ENCODE assay signal across 8 cellular contexts in genomic region chr10:86521620-86522384, GRCh38. TPM values are rescaled to one million over a fixed set of nuclear protein-coding genes. Genes with fewer than 3 reads are reported as not detected.
DNase-seq lines count a peak whose midpoint lies in the region; ATAC-seq and TF ChIP-seq lines count a peak whose summit lies in the region.

Gene WAPL (minus strand): TSS chr10:86521792. CDS start chr10:86518069, 3,723 bp downstream.

- H3K27me3 Mint-ChIP-seq in activated CD4-positive, alpha-beta T cell treated with anti-CD3 and anti-CD28 coated beads, Interleukin-2, amount 10 ng/mL, durations not matched to agents 24 days and 14 days: no peaks in the 10 kb centered on the region

- peaks cover 45% of the 10 kb centered on the region for H4K20me1 ChIP-seq in BLaER1

- H3K4me3 ChIP-seq in BLaER1: peak within 1 kb of the TSS; percentile 94
- peak within 1 kb of the TSS; percentile 98 for H3K4me3 ChIP-seq in colonic mucosa

- peak within 1 kb of the TSS; percentile 97 for H3K4me3 Mint-ChIP-seq in activated CD4-positive, alpha-beta T cell treated with anti-CD3 and anti-CD28 coated beads, Interleukin-2, amount 10 ng/mL, durations not matched to agents 24 days and 14 days

- peak within 1 kb of the TSS; percentile 98 for H3K9ac ChIP-seq in BLaER1
- H3K9ac ChIP-seq in colonic mucosa (ENCODE audit: low read depth in 2 of 2, low read length in 2 of 2): peak within 1 kb of the TSS; percentile 89 to 97

- H3K9me3 ChIP-seq in BLaER1 (no peaks in the 10 kb centered on the region), colonic mucosa (no peaks in the 10 kb centered on the region)

- H3K36me3 ChIP-seq in BLaER1 (peaks cover 17% of the 10 kb centered on the region), colonic mucosa (no peaks in the 10 kb centered on the region)

- peak; percentile 79 for DNase-seq in NCI-H526 treated with DMSO at 0.1 percent for 48 hours (lab: John Stamatoyannopoulos, UW)
- DNase-seq in activated CD4-positive, alpha-beta T cell treated with anti-CD3 and anti-CD28 coated beads, Interleukin-2, amount 10 ng/mL, durations not matched to agents 24 days and 14 days: peak; percentile 99
- peak; percentile 94 for DNase-seq in colonic mucosa
- peak; percentile 84 to 91 (median 88) for DNase-seq in stimulated activated CD4-positive, alpha-beta T cell treated with anti-CD3 and anti-CD28 coated beads, Interleukin-1b, Interleukin-23, amount 100 ng/mL, for 24 hours (ENCODE audit: low read depth in 4 of 4, low spot score in 1 of 4)

- H3K27ac Mint-ChIP-seq in activated CD4-positive, alpha-beta T cell treated with anti-CD3 and anti-CD28 coated beads, Interleukin-2, amount 10 ng/mL, durations not matched to agents 24 days and 14 days: peak within 1 kb of the TSS; percentile 93

- peaks cover 41% of the 10 kb centered on the region for H3K4me1 Mint-ChIP-seq in activated CD4-positive, alpha-beta T cell treated with anti-CD3 and anti-CD28 coated beads, Interleukin-2, amount 10 ng/mL, durations not matched to agents 24 days and 14 days

- ATAC-seq in GM19324 (IDR thresholded peaks at IDR 0.05; ENCODE audit: low FRiP score, unreplicated experiment) (peak; percentile 98), HG03460 (IDR thresholded peaks at IDR 0.05; ENCODE audit: unreplicated experiment) (peak; percentile 91)

- intact Hi-C loops in activated CD4-positive, alpha-beta T cell treated with anti-CD3 and anti-CD28 coated beads, Interleukin-2, amount 10 ng/mL, durations not matched to agents 24 days and 14 days (cut with micrococcal nuclease): loop anchor here (1.0 to 10.0 kb wide), 6 partner anchors 15 to 235 kb away; partner anchors contain the start of gene BMPR1A
- intact Hi-C loops in colonic mucosa (cut with DNase I): no loop called here

- no peak for TF ChIP-seq CTCF in colonic mucosa (IDR thresholded peaks at IDR 0.05)

- peak within 1 kb of the TSS; percentile 99 for H3K27ac ChIP-seq in BLaER1
- H3K27ac ChIP-seq in colonic mucosa: peak within 1 kb of the TSS; percentile 95
- peak within 1 kb of the TSS; percentile 77 for H3K27ac ChIP-seq in layer of hippocampus (ENCODE audit: low read depth, low read length)

- peak within 1 kb of the TSS; percentile 86 for H3K4me2 ChIP-seq in BLaER1

- H3K9me3 Mint-ChIP-seq in activated CD4-positive, alpha-beta T cell treated with anti-CD3 and anti-CD28 coated beads, Interleukin-2, amount 10 ng/mL, durations not matched to agents 24 days and 14 days: no peaks in the 10 kb centered on the region

- peaks cover 63% of the 10 kb centered on the region for H3K4me1 ChIP-seq in BLaER1
- peaks cover 13% of the 10 kb centered on the region for H3K4me1 ChIP-seq in colonic mucosa

- no peaks in the 10 kb centered on the region for H3K27me3 ChIP-seq in BLaER1
- no peaks in the 10 kb centered on the region for H3K27me3 ChIP-seq in colonic mucosa
- H3K27me3 ChIP-seq in layer of hippocampus (ENCODE audit: control insufficient read depth, insufficient read depth, low read length): no peaks in the 10 kb centered on the region

- peaks cover 26% of the 10 kb centered on the region for H3K36me3 Mint-ChIP-seq in activated CD4-positive, alpha-beta T cell treated with anti-CD3 and anti-CD28 coated beads, Interleukin-2, amount 10 ng/mL, durations not matched to agents 24 days and 14 days (ENCODE audit: low read depth)

RNA-seq across cellular contexts. Expression of gene WAPL, which starts in this region (rescaled TPM):
- 47.2 and 50.6 TPM in 2 replicates for total RNA-seq in activated CD4-positive, alpha-beta T cell treated with anti-CD3 and anti-CD28 coated beads, Interleukin-2, amount 10 ng/mL, durations not matched to agents 24 days and 14 days
- 10 to 100 TPM; 32.7 to 33.9 TPM for total RNA-seq in colonic mucosa

Comparison
In these comparisons a context has a peak if more than half of its experiments do, and no peak if none do; other contexts are left out.
1. Peak in every context shown above with its lines: DNase-seq, ATAC-seq, H3K4me3 ChIP-seq and H3K27ac ChIP-seq.